In genomic region chr1:36223996-36224536, GRCh38 we compare ENCODE assay signal across 8 cellular contexts. TPM values are rescaled to one million over a fixed set of nuclear protein-coding genes. Genes with fewer than 3 reads are reported as not detected.
DNase-seq lines count a peak whose midpoint lies in the region; ATAC-seq and TF ChIP-seq lines count a peak whose summit lies in the region.

A gene with protein sequence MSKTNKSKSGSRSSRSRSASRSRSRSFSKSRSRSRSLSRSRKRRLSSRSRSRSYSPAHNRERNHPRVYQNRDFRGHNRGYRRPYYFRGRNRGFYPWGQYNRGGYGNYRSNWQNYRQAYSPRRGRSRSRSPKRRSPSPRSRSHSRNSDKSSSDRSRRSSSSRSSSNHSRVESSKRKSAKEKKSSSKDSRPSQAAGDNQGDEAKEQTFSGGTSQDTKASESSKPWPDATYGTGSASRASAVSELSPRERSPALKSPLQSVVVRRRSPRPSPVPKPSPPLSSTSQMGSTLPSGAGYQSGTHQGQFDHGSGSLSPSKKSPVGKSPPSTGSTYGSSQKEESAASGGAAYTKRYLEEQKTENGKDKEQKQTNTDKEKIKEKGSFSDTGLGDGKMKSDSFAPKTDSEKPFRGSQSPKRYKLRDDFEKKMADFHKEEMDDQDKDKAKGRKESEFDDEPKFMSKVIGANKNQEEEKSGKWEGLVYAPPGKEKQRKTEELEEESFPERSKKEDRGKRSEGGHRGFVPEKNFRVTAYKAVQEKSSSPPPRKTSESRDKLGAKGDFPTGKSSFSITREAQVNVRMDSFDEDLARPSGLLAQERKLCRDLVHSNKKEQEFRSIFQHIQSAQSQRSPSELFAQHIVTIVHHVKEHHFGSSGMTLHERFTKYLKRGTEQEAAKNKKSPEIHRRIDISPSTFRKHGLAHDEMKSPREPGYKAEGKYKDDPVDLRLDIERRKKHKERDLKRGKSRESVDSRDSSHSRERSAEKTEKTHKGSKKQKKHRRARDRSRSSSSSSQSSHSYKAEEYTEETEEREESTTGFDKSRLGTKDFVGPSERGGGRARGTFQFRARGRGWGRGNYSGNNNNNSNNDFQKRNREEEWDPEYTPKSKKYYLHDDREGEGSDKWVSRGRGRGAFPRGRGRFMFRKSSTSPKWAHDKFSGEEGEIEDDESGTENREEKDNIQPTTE (plus strand): TSS chr1:36224443. CDS start chr1:36282564, 58,121 bp downstream.

- H3K27ac ChIP-seq in CD8-positive, alpha-beta memory T cell (ENCODE audit: low read depth, low read length) = peak within 1 kb of the TSS; percentile 96
- peak within 1 kb of the TSS; percentile 96 for H3K27ac ChIP-seq in lung (ENCODE audit: low read depth in 1 of 2, low read length in 1 of 2)

- peak; percentile 99 to 100 (median 100) for DNase-seq in CD8-positive, alpha-beta memory T cell
- peak; percentile 97 for DNase-seq in HS-5 (ENCODE audit: low read depth)
- peak; percentile 99 for DNase-seq in NK-92 treated with Interleukin-12 subunit alpha and Interleukin-12 subunit beta, amount 100 ng/mL, for 24 hours (lab: John Stamatoyannopoulos, UW)
- DNase-seq in activated CD8-positive, alpha-beta memory T cell treated with anti-CD3 and anti-CD28 coated beads for 24 hours = peak; percentile 99
- DNase-seq in effector CD4-positive, alpha-beta T cell = peak; percentile 99
- peak; percentile 100 for DNase-seq in lung (ENCODE audit: low spot score)
- peak; percentile 95 to 99 (median 99) for DNase-seq in stimulated activated CD4-positive, alpha-beta T cell treated with anti-CD3 and anti-CD28 coated beads, TNF-alpha, amount 100 ng/mL, for 4 hours (ENCODE audit: low read depth in 3 of 3)

- H3K9me3 ChIP-seq in CD8-positive, alpha-beta memory T cell (ENCODE audit: low read length) = no peaks in the 10 kb centered on the region
- H3K9me3 ChIP-seq in lung (ENCODE audit: control insufficient read depth in 2 of 2, insufficient read depth in 1 of 2, low read length in 1 of 2) = no peaks in the 10 kb centered on the region

- H3K36me3 ChIP-seq in CD8-positive, alpha-beta memory T cell (ENCODE audit: insufficient read depth, low read length) = no peaks in the 10 kb centered on the region
- peaks cover 2 to 5% of the 10 kb centered on the region in 2 donors for H3K36me3 ChIP-seq in lung (ENCODE audit: control insufficient read depth in 2 of 2, insufficient read depth in 2 of 2, low read length in 2 of 2)

- H3K27me3 Mint-ChIP-seq in CD8-positive, alpha-beta memory T cell = peaks cover 0 to 4% of the 10 kb centered on the region in 2 donors

- peaks cover 36% of the 10 kb centered on the region for H3K4me1 ChIP-seq in CD8-positive, alpha-beta memory T cell (ENCODE audit: insufficient read depth, low read length)
- H3K4me1 ChIP-seq in lung (ENCODE audit: control insufficient read depth in 2 of 2, insufficient read depth in 2 of 2, low read length in 2 of 2) = peaks cover 0 to 16% of the 10 kb centered on the region in 2 donors

- peak within 1 kb of the TSS; percentile 89 to 99 (median 96) for H3K4me3 Mint-ChIP-seq in CD8-positive, alpha-beta memory T cell

- no peaks in the 10 kb centered on the region for H3K9me3 Mint-ChIP-seq in CD8-positive, alpha-beta memory T cell

- H3K4me1 Mint-ChIP-seq in CD8-positive, alpha-beta memory T cell = peaks cover 28 to 46% (median 36%) of the 10 kb centered on the region in 3 donors

- H3K4me3 ChIP-seq in CD8-positive, alpha-beta memory T cell (ENCODE audit: low read length) = peak within 1 kb of the TSS; percentile 88
- peak within 1 kb of the TSS; percentile 73 for H3K4me3 ChIP-seq in lung

- ATAC-seq in GM19468 (IDR thresholded peaks at IDR 0.05; ENCODE audit: extremely low read depth, unreplicated experiment) = peak; percentile 93
- ATAC-seq in lung (ENCODE audit: insufficient read depth, low FRiP score) = peak; percentile 97

- no peaks in the 10 kb centered on the region for H3K27me3 ChIP-seq in CD8-positive, alpha-beta memory T cell (ENCODE audit: insufficient read depth, low read length, poor library complexity, severe bottlenecking)
- no peaks in the 10 kb centered on the region for H3K27me3 ChIP-seq in lung (ENCODE audit: control insufficient read depth, insufficient read depth)

- POLR2A ChIA-PET in CD8-positive, alpha-beta memory T cell (lab: Charles Lee) = interaction anchor here (0.7 to 2.8 kb wide), 13 partner anchors 12 to 293 kb away, joined by 3 to 34 read pairs (median 6); partner anchors contain the start of genes ADPRS, AGO3, MAP7D1 and SH3D21

- H3K27ac Mint-ChIP-seq in CD8-positive, alpha-beta memory T cell = peak within 1 kb of the TSS; percentile 97 to 100 (median 100)

- TF ChIP-seq CTCF in lung (IDR thresholded peaks at IDR 0.05; ENCODE audit: control extremely low read depth, extremely low read depth) = no peak

- 0% methylated on average over 45 of the region's 45 CpGs for WGBS in lung, 2 donors

- CTCF ChIA-PET in CD8-positive, alpha-beta memory T cell (lab: Charles Lee) = interaction anchor here (0.6 to 3.5 kb wide), 12 partner anchors 12 to 129 kb away, joined by 3 to 17 read pairs (median 3); partner anchors contain the start of gene TRAPPC3

- H3K36me3 Mint-ChIP-seq in CD8-positive, alpha-beta memory T cell = peaks cover 0 to 45% (median 11%) of the 10 kb centered on the region in 3 donors

RNA-seq across cellular contexts. Expression of the gene that starts here (rescaled TPM):
- total RNA-seq in CD8-positive, alpha-beta memory T cell = 100 to 1,000 TPM; 167 to 168 TPM
- polyA plus RNA-seq in CD8-positive, alpha-beta memory T cell = 100 TPM
- total RNA-seq in lung = 10 to 100 TPM; 92.8 to 92.9 TPM
- polyA plus RNA-seq in lung = 10 to 100 TPM; 25.1 to 41.7 TPM

Comparison
In these comparisons a context has a peak if more than half of its experiments do, and no peak if none do; other contexts are left out.
1. Peak in every context shown above with its lines: DNase-seq, ATAC-seq, H3K4me3 ChIP-seq and H3K27ac ChIP-seq.